10 cellular contexts compared by ENCODE assay signal in genomic region chr12:27592548-27592947, GRCh38.
DNase-seq lines count a peak whose midpoint lies in the region; ATAC-seq, FAIRE-seq and TF ChIP-seq lines count a peak whose summit lies in the region.
"Had no signal": no experiment of that assay in that cellular context is flagged by ENCODE, and none has a peak within 500 bp of the region (broad histone marks: within the 10 kb centered on the region; RNA-seq: fewer than 3 reads in every experiment).

No MANE protein-coding gene starts in this region.

- no peaks in the 10 kb centered on the region for H3K36me3 Mint-ChIP-seq in activated CD4-positive, alpha-beta T cell treated with anti-CD3 and anti-CD28 coated beads, Interleukin-2, amount 10 ng/mL, durations not matched to agents 7 days and 5 days (ENCODE audit: low read depth)
- H3K36me3 Mint-ChIP-seq in astrocyte (ENCODE audit: low read depth, unreplicated experiment) = peaks cover 20% of the 10 kb centered on the region
- no peaks in the 10 kb centered on the region for H3K36me3 Mint-ChIP-seq in CD4-positive, alpha-beta T cell (ENCODE audit: low read depth)

- no peak for FAIRE-seq in astrocyte (lab: Jason Lieb, UNC)

- no peak overlapping the region for H3K4me3 ChIP-seq in astrocyte (ENCODE audit: insufficient read depth, low read depth, low read length)
- no peak overlapping the region for H3K4me3 ChIP-seq in hepatocyte
- no peak overlapping the region for H3K4me3 ChIP-seq in transverse colon
- H3K4me3 ChIP-seq: PC-9 had no signal

- no peak for TF ChIP-seq POLR2A in transverse colon (IDR thresholded peaks at IDR 0.05)

- DNase-seq in activated CD4-positive, alpha-beta T cell treated with anti-CD3 and anti-CD28 coated beads for 48 hours = peak; percentile 20
- no peak for DNase-seq in activated CD4-positive, alpha-beta T cell treated with anti-CD3 and anti-CD28 coated beads, Interleukin-2, amount 10 ng/mL, durations not matched to agents 7 days and 5 days
- peak; percentile 87 for DNase-seq in astrocyte (ENCODE audit: low read depth)
- DNase-seq in hepatocyte (ENCODE audit: low spot score) = peak; percentile 21
- DNase-seq in transverse colon = no peak
- DNase-seq in activated effector memory CD4-positive, alpha-beta T cell treated with Interleukin-2 at 50 U/mL for 16 hours = no peak
- DNase-seq in CD4-positive, alpha-beta T cell = no peak
- DNase-seq in GM19238 (ENCODE audit: insufficient read length, low spot score) = no peak

- no peaks in the 10 kb centered on the region for H3K9me2 ChIP-seq in hepatocyte (replicated peaks; ENCODE audit: insufficient read depth)

- H2AFZ ChIP-seq in astrocyte (ENCODE audit: low read depth, low read length) (no peak overlapping the region), hepatocyte (no peak overlapping the region)
- H2AFZ ChIP-seq: PC-9 had no signal

- intact Hi-C loops in transverse colon (cut with DNase I; ENCODE audit: low total_unique reads) = no loop called here
- intact Hi-C loops in CD4-positive, alpha-beta T cell (cut with DNase I, micrococcal nuclease) = no loop called here

- H3K27me3 ChIP-seq in astrocyte (ENCODE audit: insufficient read depth, low read length) = no peaks in the 10 kb centered on the region
- no peaks in the 10 kb centered on the region for H3K27me3 ChIP-seq in hepatocyte
- H3K27me3 ChIP-seq in transverse colon = no peaks in the 10 kb centered on the region
- H3K27me3 ChIP-seq in CD4-positive, alpha-beta T cell (ENCODE audit: control insufficient read depth, insufficient read depth, low read length) = no peaks in the 10 kb centered on the region

- no peaks in the 10 kb centered on the region for H3K9me3 Mint-ChIP-seq in activated CD4-positive, alpha-beta T cell treated with anti-CD3 and anti-CD28 coated beads, Interleukin-2, amount 10 ng/mL, durations not matched to agents 7 days and 5 days
- no peaks in the 10 kb centered on the region for H3K9me3 Mint-ChIP-seq in astrocyte (ENCODE audit: unreplicated experiment)
- H3K9me3 Mint-ChIP-seq in CD4-positive, alpha-beta T cell = peaks cover 2% of the 10 kb centered on the region

- TF ChIP-seq CTCF in astrocyte (IDR thresholded peaks at IDR 0.05; ENCODE audit: insufficient read depth, low read depth, low read length) = no peak
- no peak for TF ChIP-seq CTCF in hepatocyte (IDR thresholded peaks at IDR 0.05; ENCODE audit: poor library complexity)
- TF ChIP-seq CTCF in transverse colon (IDR thresholded peaks at IDR 0.05) = no peak
- TF ChIP-seq CTCF in CD4-positive, alpha-beta T cell (IDR thresholded peaks at IDR 0.05) = no peak

- H3K4me1 ChIP-seq in astrocyte (ENCODE audit: insufficient read depth, low read length) (peaks cover 23% of the 10 kb centered on the region), hepatocyte (ENCODE audit: insufficient read depth) (no peaks in the 10 kb centered on the region), transverse colon (peaks cover 0 to 8% (median 0%) of the 10 kb centered on the region in 4 donors)

- H4K20me1 ChIP-seq in astrocyte (ENCODE audit: insufficient read depth, low read length) (peaks cover 26% of the 10 kb centered on the region), hepatocyte (ENCODE audit: insufficient read depth, poor library complexity, severe bottlenecking) (no peaks in the 10 kb centered on the region)

- H3K27me3 Mint-ChIP-seq in activated CD4-positive, alpha-beta T cell treated with anti-CD3 and anti-CD28 coated beads, Interleukin-2, amount 10 ng/mL, durations not matched to agents 7 days and 5 days = no peaks in the 10 kb centered on the region
- H3K27me3 Mint-ChIP-seq in astrocyte (ENCODE audit: low read depth, unreplicated experiment) = no peaks in the 10 kb centered on the region
- no peaks in the 10 kb centered on the region for H3K27me3 Mint-ChIP-seq in CD4-positive, alpha-beta T cell
- H3K27me3 Mint-ChIP-seq: stimulated activated naive CD8-positive, alpha-beta T cell treated with anti-CD3 and anti-CD28 coated beads, Interleukin-15, Interleukin-2, amounts not matched to agents 100 ng/mL and 50 ng/mL, for 24 hours had no signal

- peaks cover 83% of the 10 kb centered on the region for H3K79me2 ChIP-seq in astrocyte (ENCODE audit: insufficient read depth, low read length)
- peaks cover 27% of the 10 kb centered on the region for H3K79me2 ChIP-seq in hepatocyte

- in situ Hi-C loops in transverse colon (cut with MboI; ENCODE audit: low pct_ligation_motif_present in 1 of 4, low pct_unique_long_range_greater_than_20kb in 1 of 4, low sequenced_read_pairs in 3 of 4) = no loop called here

- WGBS in hepatocyte (ENCODE audit: low lambda C conversion rate, missing lambda C conversion rate) = 85% methylated on average over 5 of the region's 5 CpGs
- 36 to 44% methylated on average over 4 to 5 of the region's 5 CpGs for WGBS in transverse colon (ENCODE audit: low coverage in 1 of 2), 2 donors

- peak overlapping the region; percentile 67 for H3K27ac ChIP-seq in astrocyte (ENCODE audit: low read depth, low read length)
- H3K27ac ChIP-seq in hepatocyte = no peak overlapping the region
- peak overlapping the region in 3 of 4 donors; percentile 17 to 47 (median 21) for H3K27ac ChIP-seq in transverse colon
- no peak overlapping the region for H3K27ac ChIP-seq in CD4-positive, alpha-beta T cell (ENCODE audit: low read depth, low read length)
- H3K27ac ChIP-seq: PC-9 had no signal

- H3K4me3 Mint-ChIP-seq in activated CD4-positive, alpha-beta T cell treated with anti-CD3 and anti-CD28 coated beads, Interleukin-2, amount 10 ng/mL, durations not matched to agents 7 days and 5 days = no peak overlapping the region
- no peak overlapping the region for H3K4me3 Mint-ChIP-seq in astrocyte (ENCODE audit: unreplicated experiment)
- no peak overlapping the region for H3K4me3 Mint-ChIP-seq in CD4-positive, alpha-beta T cell
- H3K4me3 Mint-ChIP-seq: stimulated activated naive CD8-positive, alpha-beta T cell treated with anti-CD3 and anti-CD28 coated beads, Interleukin-15, Interleukin-2, amounts not matched to agents 100 ng/mL and 50 ng/mL, for 24 hours had no signal

- no peak overlapping the region for H3K9ac ChIP-seq in astrocyte (ENCODE audit: low read length)

- H3K36me3 ChIP-seq in astrocyte (ENCODE audit: insufficient read depth, low read length) (no peaks in the 10 kb centered on the region), hepatocyte (replicated peaks; ENCODE audit: insufficient read depth, low read depth) (no peaks in the 10 kb centered on the region), transverse colon (no peaks in the 10 kb centered on the region)

- no peak for TF ChIP-seq EP300 in transverse colon (IDR thresholded peaks at IDR 0.05; ENCODE audit: low read depth)

- H3K27ac Mint-ChIP-seq in activated CD4-positive, alpha-beta T cell treated with anti-CD3 and anti-CD28 coated beads, Interleukin-2, amount 10 ng/mL, durations not matched to agents 7 days and 5 days = no peak overlapping the region
- peak overlapping the region; percentile 86 for H3K27ac Mint-ChIP-seq in astrocyte (ENCODE audit: unreplicated experiment)
- no peak overlapping the region for H3K27ac Mint-ChIP-seq in CD4-positive, alpha-beta T cell
- H3K27ac Mint-ChIP-seq: stimulated activated naive CD8-positive, alpha-beta T cell treated with anti-CD3 and anti-CD28 coated beads, Interleukin-15, Interleukin-2, amounts not matched to agents 100 ng/mL and 50 ng/mL, for 24 hours had no signal

- POLR2A ChIA-PET in activated CD4-positive, alpha-beta T cell treated with anti-CD3 and anti-CD28 coated beads, Interleukin-2, amount 10 ng/mL, durations not matched to agents 7 days and 5 days (lab: Charles Lee) = no interaction called here
- POLR2A ChIA-PET in CD4-positive, alpha-beta T cell (lab: Charles Lee) = no interaction called here

- H3K4me2 ChIP-seq in astrocyte (ENCODE audit: low read length) (no peak overlapping the region), hepatocyte (no peak overlapping the region)
- H3K4me2 ChIP-seq: PC-9 had no signal

- no peak for ATAC-seq in CD4-positive, alpha-beta T cell (ENCODE audit: poor library complexity)

- peaks cover 11% of the 10 kb centered on the region for H3K4me1 Mint-ChIP-seq in activated CD4-positive, alpha-beta T cell treated with anti-CD3 and anti-CD28 coated beads, Interleukin-2, amount 10 ng/mL, durations not matched to agents 7 days and 5 days
- H3K4me1 Mint-ChIP-seq in astrocyte (ENCODE audit: low read depth, unreplicated experiment) = peaks cover 28% of the 10 kb centered on the region
- H3K4me1 Mint-ChIP-seq in CD4-positive, alpha-beta T cell (ENCODE audit: low read depth) = peaks cover 8% of the 10 kb centered on the region

- CTCF ChIA-PET in activated CD4-positive, alpha-beta T cell treated with anti-CD3 and anti-CD28 coated beads, Interleukin-2, amount 10 ng/mL, durations not matched to agents 7 days and 5 days (lab: Charles Lee) = no interaction called here
- CTCF ChIA-PET in CD4-positive, alpha-beta T cell (lab: Charles Lee) = no interaction called here

- no peaks in the 10 kb centered on the region for H3K9me3 ChIP-seq in astrocyte (ENCODE audit: insufficient read depth, low read depth, low read length)
- H3K9me3 ChIP-seq in hepatocyte (ENCODE audit: low read depth) = no peaks in the 10 kb centered on the region
- H3K9me3 ChIP-seq in transverse colon = no peaks in the 10 kb centered on the region
- H3K9me3 ChIP-seq in CD4-positive, alpha-beta T cell (ENCODE audit: control insufficient read depth, low read length) = no peaks in the 10 kb centered on the region

Comparison
In these comparisons a context has a peak if more than half of its experiments do, and no peak if none do; other contexts are left out.
1. DNase-seq: peak in activated CD4-positive, alpha-beta T cell treated with anti-CD3 and anti-CD28 coated beads for 48 hours (single experiment), astrocyte (single experiment) and hepatocyte (single experiment); none in activated CD4-positive, alpha-beta T cell treated with anti-CD3 and anti-CD28 coated beads, Interleukin-2, amount 10 ng/mL, durations not matched to agents 7 days and 5 days (single experiment), transverse colon (single experiment), activated effector memory CD4-positive, alpha-beta T cell treated with Interleukin-2 at 50 U/mL for 16 hours (single experiment), CD4-positive, alpha-beta T cell (0 of 10) and GM19238 (single experiment).
2. H3K27ac ChIP-seq: peak in astrocyte (single experiment) and transverse colon (3 of 4); none in hepatocyte (single experiment) and CD4-positive, alpha-beta T cell (single experiment).